ENCODE assay signal across 10 cellular contexts in genomic region chr9:129253820-129254381, GRCh38.
DNase-seq lines count a peak whose midpoint lies in the region; ATAC-seq and TF ChIP-seq lines count a peak whose summit lies in the region.
"Had no signal": no experiment of that assay in that cellular context is flagged by ENCODE, and none has a peak within 500 bp of the region (broad histone marks: within the 10 kb centered on the region; RNA-seq: fewer than 3 reads in every experiment).

No MANE protein-coding gene starts in this region.

- H3K4me1 ChIP-seq in adrenal gland (replicated peaks in 1 of 2) (peaks cover 14 to 21% of the 10 kb centered on the region in 2 donors), fibroblast of lung (ENCODE audit: control insufficient read depth, extremely low read depth, insufficient read depth, low read length) (peaks cover 3% of the 10 kb centered on the region), tibial artery (peaks cover 0 to 50% (median 34%) of the 10 kb centered on the region in 4 donors)

- no peaks in the 10 kb centered on the region for H3K36me3 ChIP-seq in adrenal gland (replicated peaks in 1 of 2)
- no peaks in the 10 kb centered on the region for H3K36me3 ChIP-seq in fibroblast of lung (ENCODE audit: control insufficient read depth, insufficient read depth, low read length)
- no peaks in the 10 kb centered on the region for H3K36me3 ChIP-seq in tibial artery

- H3K4me3 Mint-ChIP-seq in mesothelial cell of epicardium (no peak overlapping the region), T-helper 17 cell (no peak overlapping the region)
- H3K4me3 Mint-ChIP-seq: dendritic cell treated with granulocyte-macrophage colony-stimulating factor and Interleukin-4, amounts not matched to agents 40 ng/mL and 50 ng/mL, for 4 days had no signal

- no peak for ATAC-seq in T-helper 17 cell

- H4K20me1 ChIP-seq in fibroblast of lung (ENCODE audit: control insufficient read depth, extremely low read depth, insufficient read depth, low read length): no peaks in the 10 kb centered on the region

- H3K9me3 ChIP-seq in adrenal gland (replicated peaks in 1 of 3) (no peaks in the 10 kb centered on the region), fibroblast of lung (ENCODE audit: control insufficient read depth, insufficient read depth, low read depth, low read length) (no peaks in the 10 kb centered on the region), tibial artery (no peaks in the 10 kb centered on the region), T-helper 17 cell (ENCODE audit: control insufficient read depth, low read length, poor library complexity, severe bottlenecking) (no peaks in the 10 kb centered on the region)

- intact Hi-C loops in adrenal gland (cut with DNase I) (no loop called here), tibial artery (cut with DNase I; ENCODE audit: low total_unique reads) (loop anchor here (10.0 kb wide), 3 partner anchors 49 to 231 kb away; no protein-coding TSS in a partner anchor)

- DNase-seq in adrenal gland (peak in 6 of 7 donors; percentile 65 to 72 (median 68)), fibroblast of lung (ENCODE audit: low read depth in 2 of 2) (peak in 1 of 2 donors; percentile 27), mesothelial cell of epicardium (ENCODE audit: low spot score in 2 of 2, unreplicated experiment in 2 of 2) (peak in 1 of 2 experiments; percentile 45), tibial artery (peak; percentile 64 to 91), DMS153 (lab: John Stamatoyannopoulos, UW) (no peak), ecto neural progenitor cell (ENCODE audit: low spot score) (no peak), T-helper 17 cell (no peak)
- DNase-seq: NCI-H1694 treated with DMSO at 0.1 percent for 48 hours; stimulated activated CD4-positive, alpha-beta T cell treated with anti-CD3 and anti-CD28 coated beads, Interleukin-4, amount 100 ng/mL, for 1 hour had no signal

- no peak for TF ChIP-seq POLR2A in adrenal gland (IDR thresholded peaks at IDR 0.05)

- H3K27ac ChIP-seq in adrenal gland: peak overlapping the region in 2 of 5 donors; percentile 24 to 30
- no peak overlapping the region for H3K27ac ChIP-seq in fibroblast of lung (ENCODE audit: insufficient read depth, low read length)
- peak overlapping the region; percentile 82 to 86 for H3K27ac ChIP-seq in tibial artery

- H3K9ac ChIP-seq in fibroblast of lung (ENCODE audit: insufficient read depth, low read length): no peak overlapping the region

- H3K4me1 Mint-ChIP-seq in mesothelial cell of epicardium (peaks cover 11% of the 10 kb centered on the region), T-helper 17 cell (peaks cover 13% of the 10 kb centered on the region)

- WGBS in adrenal gland, 4 donors: 13 to 25% (median 15%) methylated on average over 12 to 23 of the region's 23 CpGs

- H3K36me3 Mint-ChIP-seq in mesothelial cell of epicardium: no peaks in the 10 kb centered on the region
- peaks cover 3% of the 10 kb centered on the region for H3K36me3 Mint-ChIP-seq in T-helper 17 cell (ENCODE audit: low read depth)

- H3K79me2 ChIP-seq in fibroblast of lung (ENCODE audit: control insufficient read depth, insufficient read depth, low read length): no peaks in the 10 kb centered on the region

- H3K27me3 ChIP-seq in adrenal gland (no peaks in the 10 kb centered on the region), fibroblast of lung (ENCODE audit: control insufficient read depth, insufficient read depth, low read length) (peaks cover 5% of the 10 kb centered on the region), tibial artery (no peaks in the 10 kb centered on the region)

- H3K4me3 ChIP-seq in adrenal gland (no peak overlapping the region), fibroblast of lung (replicated peaks in 1 of 4; ENCODE audit: control extremely low read depth in 1 of 4, insufficient read depth in 1 of 4, low read depth in 3 of 4, low read length in 4 of 4) (peak overlapping the region in 1 of 4 experiments; percentile 7), tibial artery (peak overlapping the region; percentile 30 to 46)

- H2AFZ ChIP-seq in fibroblast of lung (ENCODE audit: low read length): no peak overlapping the region

- peak overlapping the region; percentile 51 for H3K4me2 ChIP-seq in fibroblast of lung (ENCODE audit: extremely low read depth, insufficient read depth, low read length)

- TF ChIP-seq CTCF in adrenal gland (IDR thresholded peaks at IDR 0.05) (no peak), fibroblast of lung (conservative IDR thresholded peaks at IDR 0.05 in 1 of 2, IDR thresholded peaks at IDR 0.05 in 1 of 2; ENCODE audit: low read depth in 1 of 2, low read length in 2 of 2) (no peak), mesothelial cell of epicardium (IDR thresholded peaks at IDR 0.05; ENCODE audit: unreplicated experiment) (no peak), tibial artery (IDR thresholded peaks at IDR 0.05) (no peak)

- H3K27me3 Mint-ChIP-seq in mesothelial cell of epicardium (ENCODE audit: low read depth) (peaks cover 1% of the 10 kb centered on the region), T-helper 17 cell (peaks cover 15% of the 10 kb centered on the region)

- H3K27ac Mint-ChIP-seq in mesothelial cell of epicardium (peak overlapping the region; percentile 9), T-helper 17 cell (no peak overlapping the region)
- H3K27ac Mint-ChIP-seq: dendritic cell treated with granulocyte-macrophage colony-stimulating factor and Interleukin-4, amounts not matched to agents 40 ng/mL and 50 ng/mL, for 4 days had no signal

- H3K9me3 Mint-ChIP-seq in mesothelial cell of epicardium: peaks cover 1% of the 10 kb centered on the region
- H3K9me3 Mint-ChIP-seq: dendritic cell treated with granulocyte-macrophage colony-stimulating factor and Interleukin-4, amounts not matched to agents 40 ng/mL and 50 ng/mL, for 4 days had no signal

Comparison
In these comparisons a context has a peak if more than half of its experiments do, and no peak if none do; other contexts are left out.
1. DNase-seq: peak in adrenal gland (6 of 7) and tibial artery (2 of 2); none in DMS153 (single experiment), ecto neural progenitor cell (single experiment) and T-helper 17 cell (0 of 3).
2. H3K4me3 ChIP-seq: peak in tibial artery (2 of 2); none in adrenal gland (0 of 4).